ENCODE assay signal across 21 cellular contexts in genomic region chr10:100311307-100311706, GRCh38. TPM values are rescaled to one million over a fixed set of nuclear protein-coding genes. Genes with fewer than 3 reads are reported as not detected.
DNase-seq lines count a peak whose midpoint lies in the region; ATAC-seq and TF ChIP-seq lines count a peak whose summit lies in the region.
"Had no signal": no experiment of that assay in that cellular context is flagged by ENCODE, and none has a peak within 500 bp of the region (broad histone marks: within the 10 kb centered on the region; RNA-seq: fewer than 3 reads in every experiment).

No MANE protein-coding gene starts in this region.

- no peaks in the 10 kb centered on the region for H3K79me2 ChIP-seq in mammary epithelial cell (ENCODE audit: insufficient read depth, low read length)

- 41% methylated on average over 4 of the region's 4 CpGs for WGBS in mammary epithelial cell (ENCODE audit: low coverage, missing lambda C conversion rate)
- 42 to 54% methylated on average over 4 of the region's 4 CpGs for WGBS in esophagus, 2 donors

- H3K9me3 Mint-ChIP-seq in type B pancreatic cell (no peaks in the 10 kb centered on the region), glutamatergic neuron (ENCODE audit: unreplicated experiment) (no peaks in the 10 kb centered on the region)
- H3K9me3 Mint-ChIP-seq: CD4-positive, alpha-beta memory T cell; GM23338; H9 had no signal

- BruUV-seq in mammary epithelial cell (replicated peaks; lab: Mats Ljungman, UMichigan): no TSS peak

- intact Hi-C loops in mammary epithelial cell (cut with micrococcal nuclease) (no loop called here), breast epithelium (cut with DNase I; ENCODE audit: low total_unique reads) (no loop called here)

- in situ Hi-C loops in mammary epithelial cell (cut with MboI; ENCODE audit: low sequenced_read_pairs in 2 of 2): no loop called here

- no peaks in the 10 kb centered on the region for H3K9me3 ChIP-seq in mammary epithelial cell (replicated peaks; ENCODE audit: insufficient read depth, low read length)
- H3K9me3 ChIP-seq in breast epithelium: no peaks in the 10 kb centered on the region
- H3K9me3 ChIP-seq in esophagus (ENCODE audit: control insufficient read depth in 2 of 2, insufficient read depth in 1 of 2, low read depth in 1 of 2, low read length in 1 of 2): no peaks in the 10 kb centered on the region

- H3K9ac ChIP-seq in mammary epithelial cell (ENCODE audit: insufficient read depth, low read length): no peak overlapping the region

- H3K36me3 ChIP-seq in mammary epithelial cell (ENCODE audit: insufficient read depth, low read length) (no peaks in the 10 kb centered on the region), breast epithelium (no peaks in the 10 kb centered on the region), esophagus (ENCODE audit: control insufficient read depth in 2 of 2, insufficient read depth in 2 of 2, low read length in 1 of 2) (no peaks in the 10 kb centered on the region)

- H3K27ac ChIP-seq in mammary epithelial cell (ENCODE audit: insufficient read depth, low read depth, low read length) (no peak overlapping the region), breast epithelium (no peak overlapping the region), esophagus (ENCODE audit: low read depth in 2 of 2, low read length in 1 of 2) (peak overlapping the region; percentile 89 to 94)
- H3K27ac ChIP-seq: 22Rv1 had no signal

- H3K4me3 ChIP-seq in mammary epithelial cell (replicated peaks in 1 of 3; ENCODE audit: insufficient read depth in 1 of 3, low read depth in 2 of 3, low read length in 3 of 3): no peak overlapping the region
- no peak overlapping the region for H3K4me3 ChIP-seq in breast epithelium
- H3K4me3 ChIP-seq in esophagus (ENCODE audit: low read depth in 1 of 2, low read length in 2 of 2): no peak overlapping the region
- H3K4me3 ChIP-seq: GM23338 had no signal

- no peak for TF ChIP-seq POLR2A in breast epithelium (IDR thresholded peaks at IDR 0.05)

- H4K20me1 ChIP-seq in mammary epithelial cell (ENCODE audit: insufficient read depth, low read length): no peaks in the 10 kb centered on the region

- ATAC-seq in GM21526 (IDR thresholded peaks at IDR 0.05; ENCODE audit: low FRiP score, unreplicated experiment): no peak
- ATAC-seq: GM23338, HCT116 had no signal

- H3K4me3 Mint-ChIP-seq in type B pancreatic cell (no peak overlapping the region), glutamatergic neuron (ENCODE audit: unreplicated experiment) (no peak overlapping the region)
- H3K4me3 Mint-ChIP-seq: CD4-positive, alpha-beta memory T cell; GM23338; H9 had no signal

- peaks cover 73% of the 10 kb centered on the region for H3K27me3 Mint-ChIP-seq in type B pancreatic cell
- H3K27me3 Mint-ChIP-seq in glutamatergic neuron (ENCODE audit: unreplicated experiment): no peaks in the 10 kb centered on the region

- dilution Hi-C loops in mammary epithelial cell (cut with HindIII; ENCODE audit: low sequenced_read_pairs): no loop called here

- H3K4me1 ChIP-seq in mammary epithelial cell (ENCODE audit: insufficient read depth, low read length): peaks cover 6% of the 10 kb centered on the region
- no peaks in the 10 kb centered on the region for H3K4me1 ChIP-seq in breast epithelium
- no peaks in the 10 kb centered on the region for H3K4me1 ChIP-seq in esophagus (ENCODE audit: control insufficient read depth in 2 of 2, insufficient read depth in 2 of 2, low read length in 1 of 2)

- H3K27ac Mint-ChIP-seq in type B pancreatic cell (no peak overlapping the region), glutamatergic neuron (ENCODE audit: unreplicated experiment) (no peak overlapping the region)
- H3K27ac Mint-ChIP-seq: GM23338, H9 had no signal

- DNase-seq in mammary epithelial cell (no peak), breast epithelium (ENCODE audit: low spot score in 2 of 2) (no peak), mucosa of gallbladder (ENCODE audit: low spot score) (peak; percentile 18), 8988T (no peak), type B pancreatic cell (ENCODE audit: extremely low spot score, unreplicated experiment) (no peak), glutamatergic neuron (no peak)
- DNase-seq: C1 segment of cervical spinal cord; Calu3; CD4-positive, alpha-beta memory T cell; COR-L47; DMS53; DND-41; H9 had no signal

- TF ChIP-seq CTCF in mammary epithelial cell (conservative IDR thresholded peaks at IDR 0.05 in 1 of 2, IDR thresholded peaks at IDR 0.05 in 1 of 2; ENCODE audit: extremely low read depth in 1 of 2, insufficient read depth in 1 of 2, low read depth in 1 of 2, low read length in 2 of 2) (no peak), breast epithelium (IDR thresholded peaks at IDR 0.05) (no peak), type B pancreatic cell (conservative IDR thresholded peaks at IDR 0.05) (no peak), glutamatergic neuron (IDR thresholded peaks at IDR 0.05; ENCODE audit: partially characterized antibody, unreplicated experiment) (no peak)

- CTCF ChIA-PET in mammary epithelial cell (lab: Charles Lee; ENCODE audit: low non-redundant PET): no interaction called here

- H3K4me1 Mint-ChIP-seq in type B pancreatic cell (ENCODE audit: unreplicated experiment) (no peaks in the 10 kb centered on the region), glutamatergic neuron (ENCODE audit: low read depth, unreplicated experiment) (peaks cover 10% of the 10 kb centered on the region)
- H3K4me1 Mint-ChIP-seq: CD4-positive, alpha-beta memory T cell had no signal

- H3K36me3 Mint-ChIP-seq in type B pancreatic cell (no peaks in the 10 kb centered on the region), glutamatergic neuron (ENCODE audit: unreplicated experiment) (no peaks in the 10 kb centered on the region)
- H3K36me3 Mint-ChIP-seq: CD4-positive, alpha-beta memory T cell had no signal

- H3K27me3 ChIP-seq in mammary epithelial cell (ENCODE audit: insufficient read depth, low read length) (no peaks in the 10 kb centered on the region), breast epithelium (peaks cover 0 to 2% of the 10 kb centered on the region in 2 donors), esophagus (ENCODE audit: control insufficient read depth in 1 of 2, insufficient read depth in 2 of 2, low read length in 2 of 2) (no peaks in the 10 kb centered on the region)

- no peak overlapping the region for H2AFZ ChIP-seq in mammary epithelial cell (ENCODE audit: low read depth, low read length)
- H2AFZ ChIP-seq: GM23338 had no signal

- H3K4me2 ChIP-seq in mammary epithelial cell (ENCODE audit: insufficient read depth, low read depth, low read length): peak overlapping the region; percentile 7
- H3K4me2 ChIP-seq: GM23338 had no signal

RNA-seq across cellular contexts. Expression of gene PKD2L1, which starts 18.7 kb away (rescaled TPM):
- total RNA-seq in mammary epithelial cell: not detected
- polyA plus RNA-seq in mammary epithelial cell: not detected
- not detected for polyA minus RNA-seq in mammary epithelial cell
- total RNA-seq in breast epithelium: 1 to 10 TPM in 1 of 3 donors, under 1 TPM in 1, not detected in 1; 0.32 to 1.5 TPM
- not detected for polyA plus RNA-seq in esophagus
- total RNA-seq in mucosa of gallbladder: not detected
- 0.26 TPM in 1 of 2 replicates, not detected in the other for total RNA-seq in type B pancreatic cell (ENCODE audit: low replicate concordance)
- total RNA-seq in glutamatergic neuron (ENCODE audit: unreplicated experiment): 0.44 TPM
- total RNA-seq: A673; Calu3; CD4-positive, alpha-beta memory T cell; GM23338; H4 had no signal
- polyA plus RNA-seq: BJ; CD4-positive, alpha-beta memory T cell; GM23338 had no signal

RNA-seq across cellular contexts. Expression of gene BLOC1S2, which starts 24.8 kb away (rescaled TPM):
- total RNA-seq in mammary epithelial cell (10 to 100 TPM; 65.0 to 81.4 TPM), breast epithelium (10 to 100 TPM; 25.9 to 28.0 (median 26.5) TPM), mucosa of gallbladder (25.5 TPM), type B pancreatic cell (ENCODE audit: low replicate concordance) (39.5 and 59.3 TPM in 2 replicates), glutamatergic neuron (ENCODE audit: unreplicated experiment) (82.9 TPM)
- polyA plus RNA-seq in mammary epithelial cell (39.9 TPM), esophagus (10 to 100 TPM; 51.2 to 58.2 TPM)
- 24.4 TPM for polyA minus RNA-seq in mammary epithelial cell

RNA-seq across cellular contexts. Expression of gene SCD, which starts 35.7 kb away (rescaled TPM):
- total RNA-seq in mammary epithelial cell (100 to 1,000 TPM; 348 to 939 TPM), breast epithelium (100 to 1,000 TPM in 2 of 3 donors, 10 to 100 TPM in 1; 72.8 to 461 (median 112) TPM), mucosa of gallbladder (97.0 TPM), type B pancreatic cell (ENCODE audit: low replicate concordance) (242 and 255 TPM in 2 replicates), glutamatergic neuron (ENCODE audit: unreplicated experiment) (589 TPM)
- polyA plus RNA-seq in mammary epithelial cell (1,049 TPM), esophagus (10 to 100 TPM; 57.6 to 73.1 TPM)
- polyA minus RNA-seq in mammary epithelial cell: 2,037 TPM

RNA-seq across cellular contexts. Expression of gene CWF19L1, which starts 43.9 kb away (rescaled TPM):
- 10 to 100 TPM; 17.0 to 30.0 TPM for total RNA-seq in mammary epithelial cell
- polyA plus RNA-seq in mammary epithelial cell: 13.9 TPM
- 41.0 TPM for polyA minus RNA-seq in mammary epithelial cell
- total RNA-seq in breast epithelium: 10 to 100 TPM; 22.6 to 31.2 (median 25.2) TPM
- 10 to 100 TPM; 11.4 to 11.5 TPM for polyA plus RNA-seq in esophagus
- total RNA-seq in mucosa of gallbladder: 14.0 TPM
- 18.4 and 25.1 TPM in 2 replicates for total RNA-seq in type B pancreatic cell (ENCODE audit: low replicate concordance)
- total RNA-seq in glutamatergic neuron (ENCODE audit: unreplicated experiment): 24.2 TPM

Comparison
In these comparisons a context has a peak if more than half of its experiments do, and no peak if none do; other contexts are left out.
1. H3K27ac ChIP-seq: peak in esophagus (2 of 2); none in mammary epithelial cell (single experiment) and breast epithelium (0 of 2).